8 cellular contexts compared by ENCODE assay signal in the genomic region with DNA sequence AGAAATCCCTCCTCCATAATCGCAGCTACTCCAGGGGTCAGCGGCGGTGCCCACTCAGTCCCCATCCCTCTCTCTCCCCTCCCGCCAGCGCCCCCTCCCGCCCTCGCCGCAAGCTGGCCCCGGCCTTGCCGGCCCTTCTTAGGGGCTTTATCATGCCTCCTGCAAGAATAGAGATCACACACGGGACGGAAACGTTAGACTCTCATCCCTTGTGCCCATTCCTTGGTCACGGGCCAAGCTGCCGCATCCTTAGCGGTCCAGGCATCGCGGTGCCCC. TPM values are rescaled to one million over a fixed set of nuclear protein-coding genes. Genes with fewer than 3 reads are reported as not detected.
DNase-seq lines count a peak whose midpoint lies in the region; ATAC-seq, FAIRE-seq and TF ChIP-seq lines count a peak whose summit lies in the region.

No MANE protein-coding gene starts in this region.

- POLR2A ChIA-PET in BJ (lab: Charles Lee): interaction anchor here (0.9 to 3.0 kb wide), 3 partner anchors 26 to 56 kb away, joined by 3 to 8 read pairs (median 5); a partner anchor contains a TSS

- ATAC-seq in HG02798 (IDR thresholded peaks at IDR 0.05; ENCODE audit: poor library complexity, unreplicated experiment): peak; percentile 1
- no peak for ATAC-seq in right lobe of liver
- no peak for ATAC-seq in GM18873 (IDR thresholded peaks at IDR 0.05; ENCODE audit: low FRiP score, unreplicated experiment)

- no peak for TF ChIP-seq POLR2A in right lobe of liver (IDR thresholded peaks at IDR 0.05)
- no peak for TF ChIP-seq POLR2A in vagina (IDR thresholded peaks at IDR 0.05)

- CTCF ChIA-PET in BJ (lab: Yijun Ruan, JAX): interaction anchor here (0.6 to 5.2 kb wide), 48 partner anchors 10 to 1112 kb away, joined by 3 to 62 read pairs (median 4); a partner anchor contains a TSS

- H3K27ac ChIP-seq in ascending aorta (peak overlapping the region; percentile 96 to 98), right lobe of liver (peak overlapping the region; percentile 77 to 94 (median 78)), vagina (peak overlapping the region; percentile 81)

- H3K27me3 ChIP-seq in BJ (ENCODE audit: control insufficient read depth, insufficient read depth, low read length) (no peaks in the 10 kb centered on the region), ascending aorta (no peaks in the 10 kb centered on the region), right lobe of liver (no peaks in the 10 kb centered on the region), vagina (no peaks in the 10 kb centered on the region)

- H3K9me3 ChIP-seq in ascending aorta: no peaks in the 10 kb centered on the region
- H3K9me3 ChIP-seq in right lobe of liver: no peaks in the 10 kb centered on the region
- H3K9me3 ChIP-seq in vagina: no peaks in the 10 kb centered on the region

- H3K36me3 ChIP-seq in BJ (ENCODE audit: control insufficient read depth, insufficient read depth, low read length) (no peaks in the 10 kb centered on the region), ascending aorta (peaks cover 0 to 9% of the 10 kb centered on the region in 2 donors), right lobe of liver (peaks cover 0 to 17% (median 4%) of the 10 kb centered on the region in 4 donors), vagina (peaks cover 0 to 11% of the 10 kb centered on the region in 2 donors)

- 0% methylated on average over 1 of the region's 18 CpGs for WGBS in right lobe of liver (ENCODE audit: insufficient coverage, low coverage, low lambda C conversion rate, missing lambda C conversion rate)

- DNase-seq in BJ (ENCODE audit: low read depth) (no peak), ascending aorta (ENCODE audit: low spot score in 2 of 2) (no peak), right lobe of liver (no peak), vagina (ENCODE audit: extremely low spot score in 2 of 2) (no peak), NCI-H1048 (lab: John Stamatoyannopoulos, UW) (no peak), frontal cortex (ENCODE audit: low spot score in 2 of 2) (no peak)

- intact Hi-C loops in ascending aorta (cut with DNase I) (loop anchor here (5.0 kb wide), 1 partner anchor 291 kb away; a partner anchor contains a TSS), right lobe of liver (cut with DNase I) (no loop called here), vagina (cut with DNase I) (loop anchor here (2.0 kb wide), 1 partner anchor 55 kb away; a partner anchor contains a TSS)

- H3K4me3 ChIP-seq in BJ (ENCODE audit: low read depth, low read length): peak overlapping the region; percentile 23
- H3K4me3 ChIP-seq in ascending aorta: peak overlapping the region; percentile 18 to 52
- H3K4me3 ChIP-seq in right lobe of liver: peak overlapping the region; percentile 2 to 88 (median 34)
- peak overlapping the region; percentile 50 to 92 for H3K4me3 ChIP-seq in vagina

- H3K4me1 ChIP-seq in ascending aorta (peaks cover 22 to 35% of the 10 kb centered on the region in 2 donors), right lobe of liver (peaks cover 0 to 58% (median 20%) of the 10 kb centered on the region in 4 donors), vagina (peaks cover 53% of the 10 kb centered on the region)

- TF ChIP-seq CTCF in BJ (IDR thresholded peaks at IDR 0.05; ENCODE audit: insufficient read depth, low read depth, low read length) (no peak), ascending aorta (IDR thresholded peaks at IDR 0.05) (peak in 1 of 3 experiments; percentile 89), right lobe of liver (IDR thresholded peaks at IDR 0.05) (no peak), vagina (IDR thresholded peaks at IDR 0.05) (peak in 1 of 3 experiments; percentile 87)

- no peak for FAIRE-seq in frontal cortex (lab: Jason Lieb, UNC)

RNA-seq across cellular contexts. Expression of a gene that starts 0.7 kb away (rescaled TPM):
- polyA plus RNA-seq in BJ (2011; rRNA removed): 85.7 and 104 TPM in 2 replicates
- polyA minus RNA-seq in BJ (2011; rRNA and poly(A)+ RNA removed): 15.2 and 39.8 TPM in 2 replicates
- total RNA-seq in ascending aorta (19.8 TPM), right lobe of liver (10 to 100 TPM; 37.7 to 67.5 (median 50.6) TPM), vagina (74.4 TPM), frontal cortex (11.0 TPM)

RNA-seq across cellular contexts. Expression of a gene that starts 7.5 kb away (rescaled TPM):
- polyA plus RNA-seq in BJ (2011; rRNA removed): 0.31 and 0.47 TPM in 2 replicates
- polyA minus RNA-seq in BJ (2011; rRNA and poly(A)+ RNA removed): 0.33 TPM in 1 of 2 replicates, not detected in the other
- total RNA-seq in ascending aorta (12.2 TPM), right lobe of liver (100 to 1,000 TPM in 3 of 6 experiments, 10 to 100 TPM in 3; 43.6 to 210 (median 110) TPM), vagina (65.3 TPM), frontal cortex (9.4 TPM)

RNA-seq across cellular contexts. Expression of a gene that starts 26.2 kb away (rescaled TPM):
- 48.9 and 56.0 TPM in 2 replicates for polyA plus RNA-seq in BJ (2011; rRNA removed)
- 38.7 and 48.3 TPM in 2 replicates for polyA minus RNA-seq in BJ (2011; rRNA and poly(A)+ RNA removed)
- 277 TPM for total RNA-seq in ascending aorta
- 10 to 100 TPM; 13.3 to 35.0 (median 16.4) TPM for total RNA-seq in right lobe of liver
- 42.2 TPM for total RNA-seq in vagina
- 35.1 TPM for total RNA-seq in frontal cortex

RNA-seq across cellular contexts. Expression of a gene that starts 54.0 kb away (rescaled TPM):
- 4.9 and 7.0 TPM in 2 replicates for polyA plus RNA-seq in BJ (2011; rRNA removed)
- 6.5 TPM in 2 replicates for polyA minus RNA-seq in BJ (2011; rRNA and poly(A)+ RNA removed)
- total RNA-seq in ascending aorta: not detected
- total RNA-seq in right lobe of liver: under 1 TPM in 4 of 6 experiments, not detected in 2; 0.07 to 0.19 (median 0.15) TPM
- total RNA-seq in vagina: 2.9 TPM
- total RNA-seq in frontal cortex: 15.5 TPM

RNA-seq across cellular contexts. Expression of a gene that starts 55.8 kb away (rescaled TPM):
- 68.0 and 100 TPM in 2 replicates for polyA plus RNA-seq in BJ (2011; rRNA removed)
- polyA minus RNA-seq in BJ (2011; rRNA and poly(A)+ RNA removed): 45.5 and 65.3 TPM in 2 replicates
- total RNA-seq in ascending aorta (29.7 TPM), right lobe of liver (10 to 100 TPM in 2 of 6 experiments, 1 to 10 TPM in 4; 5.0 to 12.0 (median 8.0) TPM), vagina (45.2 TPM), frontal cortex (104 TPM)

Comparison
In these comparisons a context has a peak if more than half of its experiments do, and no peak if none do; other contexts are left out.
1. intact Hi-C loops: an anchor here in ascending aorta (5.0 kb wide) and vagina (2.0 kb wide); none called in right lobe of liver.